In genomic region chr9:33942471-33943083, GRCh38 we compare ENCODE assay signal across 14 cellular contexts.
DNase-seq lines count a peak whose midpoint lies in the region; ATAC-seq, FAIRE-seq and TF ChIP-seq lines count a peak whose summit lies in the region.
"Had no signal": no experiment of that assay in that cellular context is flagged by ENCODE, and none has a peak within 500 bp of the region (broad histone marks: within the 10 kb centered on the region; RNA-seq: fewer than 3 reads in every experiment).

No MANE protein-coding gene starts in this region.

- TF ChIP-seq RAD21 in K562 (CRISPR knock-in tag; conservative IDR thresholded peaks at IDR 0.05 in 1 of 2, IDR thresholded peaks at IDR 0.05 in 1 of 2), result no peak

- in situ Hi-C loops in K562 (cut with MboI), result no loop called here

- 100% methylated on average over 1 of the region's 3 CpGs for WGBS in K562 (ENCODE audit: insufficient coverage, low coverage, missing lambda C conversion rate)

- H3K27me3 ChIP-seq in K562 (ENCODE audit: control insufficient read depth in 2 of 2, insufficient read depth in 2 of 2, low read length in 2 of 2), result no peaks in the 10 kb centered on the region
- H3K27me3 ChIP-seq in keratinocyte (ENCODE audit: control insufficient read depth, extremely low read depth, insufficient read depth, low read length), result no peaks in the 10 kb centered on the region

- H3K79me2 ChIP-seq in K562 (ENCODE audit: control insufficient read depth, insufficient read depth, low read length) (no peaks in the 10 kb centered on the region), keratinocyte (ENCODE audit: control insufficient read depth, insufficient read depth, low read length) (peaks cover 2% of the 10 kb centered on the region)

- intact Hi-C loops in K562 (cut with micrococcal nuclease), result no loop called here

- H3K36me3 ChIP-seq in K562 (ENCODE audit: control insufficient read depth, insufficient read depth, low read length), result peaks cover 89% of the 10 kb centered on the region
- H3K36me3 ChIP-seq in keratinocyte (ENCODE audit: control insufficient read depth in 2 of 2, extremely low read depth in 1 of 2, insufficient read depth in 2 of 2, low read length in 2 of 2), result peaks cover 21 to 37% of the 10 kb centered on the region in 2 experiments

- H3K9ac ChIP-seq in K562 (ENCODE audit: insufficient read depth in 1 of 2, low read depth in 2 of 2, low read length in 2 of 2), result no peak overlapping the region
- H3K9ac ChIP-seq in keratinocyte (ENCODE audit: control insufficient read depth, extremely low read depth, insufficient read depth, low read length), result no peak overlapping the region

- H3K4me2 ChIP-seq in K562 (ENCODE audit: insufficient read depth, low read length) (no peak overlapping the region), keratinocyte (ENCODE audit: control insufficient read depth, extremely low read depth, insufficient read depth, low read depth, low read length) (no peak overlapping the region)

- DNase-seq in AG08396 (ENCODE audit: low spot score) (peak; percentile 52), HT1080 (ENCODE audit: low read depth) (peak; percentile 80), K562 (ENCODE audit: extremely low read depth in 1 of 4, low spot score in 3 of 4) (no peak), keratinocyte (ENCODE audit: low read depth, low spot score) (no peak), D341Med (ENCODE audit: low spot score) (no peak), activated gamma-delta T cell (lab: John Stamatoyannopoulos, UW) (no peak)
- DNase-seq: activated CD4-positive, alpha-beta T cell treated with anti-CD3 and anti-CD28 coated beads for 1 hour; DMS79; H7; NCI-H2029 treated with DMSO at 0.1 percent for 48 hours had no signal

- H3K4me3 ChIP-seq in K562 (no peak overlapping the region), keratinocyte (ENCODE audit: control insufficient read depth in 2 of 3, extremely low read depth in 1 of 3, insufficient read depth in 2 of 3, low read depth in 1 of 3, low read length in 3 of 3) (no peak overlapping the region)
- H3K4me3 ChIP-seq: skin epidermis had no signal

- H3K4me1 ChIP-seq in K562 (replicated peaks in 1 of 2; ENCODE audit: control insufficient read depth in 2 of 2, insufficient read depth in 2 of 2, low read length in 2 of 2), result no peaks in the 10 kb centered on the region
- H3K4me1 ChIP-seq in keratinocyte (ENCODE audit: control insufficient read depth, extremely low read depth, insufficient read depth, low read length), result peaks cover 12% of the 10 kb centered on the region

- no peak for TF ChIP-seq EP300 in K562 (IDR thresholded peaks at IDR 0.05; ENCODE audit: low read length)

- CTCF ChIA-PET in K562 (lab: Yijun Ruan, JAX; ENCODE audit: low intra/inter-chr PET ratio), result no interaction called here

- H3K27ac ChIP-seq in K562 (ENCODE audit: extremely low read depth, low read depth, low read length), result no peak overlapping the region
- no peak overlapping the region for H3K27ac ChIP-seq in keratinocyte (ENCODE audit: control insufficient read depth, insufficient read depth, low read length)
- H3K27ac ChIP-seq: skin epidermis had no signal

- H4K20me1 ChIP-seq in K562 (replicated peaks; ENCODE audit: control insufficient read depth, insufficient read depth, low read length), result no peaks in the 10 kb centered on the region
- peaks cover 4% of the 10 kb centered on the region for H4K20me1 ChIP-seq in keratinocyte (ENCODE audit: control insufficient read depth, extremely low read depth, insufficient read depth, low read length)

- H2AFZ ChIP-seq in K562 (ENCODE audit: low read depth, low read length), result no peak overlapping the region
- H2AFZ ChIP-seq in keratinocyte (ENCODE audit: control insufficient read depth, low read length), result no peak overlapping the region

- FAIRE-seq in K562 (lab: Jason Lieb, UNC) (no peak), keratinocyte (lab: Jason Lieb, UNC) (peak; percentile 73)
- FAIRE-seq: frontal cortex had no signal

- H3K9me1 ChIP-seq in K562 (ENCODE audit: control insufficient read depth, insufficient read depth, low read length) (no peaks in the 10 kb centered on the region), keratinocyte (ENCODE audit: control insufficient read depth, extremely low read depth, insufficient read depth, low read length) (no peaks in the 10 kb centered on the region)

- TF ChIP-seq CTCF in K562 (IDR thresholded peaks at IDR 0.05 in 2 of 3, conservative IDR thresholded peaks at IDR 0.05 in 1 of 3; ENCODE audit: insufficient read depth in 2 of 3, low read depth in 1 of 3, low read length in 3 of 3) (no peak), keratinocyte (optimal IDR thresholded peaks at IDR 0.05 in 1 of 3, IDR thresholded peaks at IDR 0.05 in 1 of 3, conservative IDR thresholded peaks at IDR 0.05 in 1 of 3; ENCODE audit: extremely low read depth in 1 of 3, insufficient read depth in 2 of 3, low read length in 3 of 3) (peak in 1 of 3 experiments; percentile 35)

- no peak for TF ChIP-seq POLR2A in K562 (conservative IDR thresholded peaks at IDR 0.05)

- no TSS peak for BruUV-seq in K562 (replicated peaks; lab: Mats Ljungman, UMichigan)

- H3K9me3 ChIP-seq in K562 (replicated peaks; ENCODE audit: control insufficient read depth, insufficient read depth, low read depth, low read length) (no peaks in the 10 kb centered on the region), keratinocyte (ENCODE audit: control insufficient read depth, low read depth, low read length) (no peaks in the 10 kb centered on the region)

- POLR2A ChIA-PET in K562 (lab: Yijun Ruan, JAX), result no interaction called here

- dilution Hi-C loops in keratinocyte (cut with MboI; ENCODE audit: extremely low pct_ligation_motif_present, low sequenced_read_pairs), result no loop called here

- ATAC-seq in K562 (no peak), GM21381 (IDR thresholded peaks at IDR 0.05; ENCODE audit: unreplicated experiment) (no peak), GM19035 (IDR thresholded peaks at IDR 0.05; ENCODE audit: unreplicated experiment) (no peak)

TF ChIP-seq in K562, 482 proteins besides CTCF, POLR2A, EP300 and RAD21 (continues in another document):
- TF ChIP-seq PATZ1 (CRISPR knock-in tag; IDR thresholded peaks at IDR 0.05; ENCODE audit: borderline replicate concordance) (no peak), BACH1 (tag; IDR thresholded peaks at IDR 0.05) (peak; percentile 64; the same call in 1 of the 2 replicates), ZNF121 (CRISPR knock-in tag; conservative IDR thresholded peaks at IDR 0.05) (peak; percentile 49), TEAD2 (tag; IDR thresholded peaks at IDR 0.05) (0 out of 2 replicates have a peak, but pooled peaks have one; percentile 27), RBBP5 (IDR thresholded peaks at IDR 0.05; ENCODE audit: borderline replicate concordance, insufficient read depth, low read length, poor library complexity, severe bottlenecking) (no peak)
- TF ChIP-seq, protein P1, sequence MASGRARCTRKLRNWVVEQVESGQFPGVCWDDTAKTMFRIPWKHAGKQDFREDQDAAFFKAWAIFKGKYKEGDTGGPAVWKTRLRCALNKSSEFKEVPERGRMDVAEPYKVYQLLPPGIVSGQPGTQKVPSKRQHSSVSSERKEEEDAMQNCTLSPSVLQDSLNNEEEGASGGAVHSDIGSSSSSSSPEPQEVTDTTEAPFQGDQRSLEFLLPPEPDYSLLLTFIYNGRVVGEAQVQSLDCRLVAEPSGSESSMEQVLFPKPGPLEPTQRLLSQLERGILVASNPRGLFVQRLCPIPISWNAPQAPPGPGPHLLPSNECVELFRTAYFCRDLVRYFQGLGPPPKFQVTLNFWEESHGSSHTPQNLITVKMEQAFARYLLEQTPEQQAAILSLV (tag; IDR thresholded peaks at IDR 0.05), result no peak

Comparison
In these comparisons a context has a peak if more than half of its experiments do, and no peak if none do; other contexts are left out.
1. DNase-seq: peak in AG08396 (single experiment) and HT1080 (single experiment); none in K562 (0 of 4), keratinocyte (single experiment), D341Med (single experiment) and activated gamma-delta T cell (single experiment).